15 cellular contexts compared by ENCODE assay signal in genomic region chr3:94647131-94647530, GRCh38.
A peak's percentile ranks its signal among the peaks of the same experiment; 100 is the strongest.
DNase-seq lines count a peak whose midpoint lies in the region; ATAC-seq and TF ChIP-seq lines count a peak whose summit lies in the region.
"Had no signal": no experiment of that assay in that cellular context is flagged by ENCODE, and none has a peak within 500 bp of the region (broad histone marks: within the 10 kb centered on the region; RNA-seq: fewer than 3 reads in every experiment).

No MANE protein-coding gene starts in this region.

- no peak overlapping the region for H3K4me3 ChIP-seq in epithelial cell of esophagus (ENCODE audit: low read length)

- TF ChIP-seq CTCF in epithelial cell of esophagus (IDR thresholded peaks at IDR 0.05; ENCODE audit: insufficient read depth, low read depth, low read length, missing control alignments) (no peak), natural killer cell (IDR thresholded peaks at IDR 0.05) (no peak)

- H3K9me3 Mint-ChIP-seq in natural killer cell, result peaks cover 14 to 26% of the 10 kb centered on the region in 2 donors

- DNase-seq in NCI-H748 (lab: John Stamatoyannopoulos, UW; ENCODE audit: unreplicated experiment) (peak; percentile 48), NCI-H748 treated with DMSO at 0.1 percent for 48 hours (lab: John Stamatoyannopoulos, UW) (no peak), amniotic epithelial cell (ENCODE audit: low read depth) (peak; percentile 34), epithelial cell of esophagus (ENCODE audit: low read depth) (peak; percentile 68), renal cortical epithelial cell (ENCODE audit: low read depth) (peak; percentile 84), NCI-H2081 (lab: John Stamatoyannopoulos, UW) (no peak), natural killer cell (no peak)
- DNase-seq: C1 segment of cervical spinal cord, DND-41, GDM1, GOT3, KBM-7, NCI-H1092, RPMI8226 had no signal

- intact Hi-C loops in natural killer cell (cut with micrococcal nuclease), result no loop called here

- no peak overlapping the region for H3K27ac Mint-ChIP-seq in natural killer cell

- no peaks in the 10 kb centered on the region for H3K4me1 Mint-ChIP-seq in natural killer cell

- no peaks in the 10 kb centered on the region for H3K27me3 Mint-ChIP-seq in natural killer cell (ENCODE audit: low read depth in 2 of 2)

- H3K4me3 Mint-ChIP-seq in natural killer cell, result no peak overlapping the region

- ATAC-seq in GM19351 (IDR thresholded peaks at IDR 0.05; ENCODE audit: unreplicated experiment) (no peak), natural killer cell (no peak)

- H3K36me3 Mint-ChIP-seq in natural killer cell, result peaks cover 13% of the 10 kb centered on the region

Comparison
In these comparisons a context has a peak if more than half of its experiments do, and no peak if none do; other contexts are left out.
1. DNase-seq: peak in NCI-H748 (single experiment), amniotic epithelial cell (single experiment), epithelial cell of esophagus (single experiment) and renal cortical epithelial cell (single experiment); none in NCI-H748 treated with DMSO at 0.1 percent for 48 hours (single experiment), NCI-H2081 (0 of 2) and natural killer cell (single experiment).